2 cellular contexts compared by ENCODE assay signal in genomic region chr7:151132461-151133205, GRCh38.
TF ChIP-seq lines count a peak whose summit lies in the region.

No MANE protein-coding gene starts in this region.

TF ChIP-seq in HepG2, 621 proteins besides CTCF, POLR2A, EP300 and RAD21:
- TF ChIP-seq LBX2 (CRISPR knock-in tag; IDR thresholded peaks at IDR 0.05; ENCODE audit: borderline replicate concordance), result no peak
- TF ChIP-seq NR0B2 (CRISPR knock-in tag; IDR thresholded peaks at IDR 0.05), result no peak
- TF ChIP-seq ZMYM4 (CRISPR knock-in tag; IDR thresholded peaks at IDR 0.05), result no peak
- TF ChIP-seq PAXIP1 (CRISPR knock-in tag; conservative IDR thresholded peaks at IDR 0.05), result no peak
- TF ChIP-seq MXD4 (CRISPR knock-in tag; IDR thresholded peaks at IDR 0.05), result no peak
- TF ChIP-seq RFXANK (CRISPR knock-in tag; IDR thresholded peaks at IDR 0.05), result no peak
- TF ChIP-seq ZNF639 (CRISPR knock-in tag; conservative IDR thresholded peaks at IDR 0.05), result no peak
- TF ChIP-seq, protein P1, sequence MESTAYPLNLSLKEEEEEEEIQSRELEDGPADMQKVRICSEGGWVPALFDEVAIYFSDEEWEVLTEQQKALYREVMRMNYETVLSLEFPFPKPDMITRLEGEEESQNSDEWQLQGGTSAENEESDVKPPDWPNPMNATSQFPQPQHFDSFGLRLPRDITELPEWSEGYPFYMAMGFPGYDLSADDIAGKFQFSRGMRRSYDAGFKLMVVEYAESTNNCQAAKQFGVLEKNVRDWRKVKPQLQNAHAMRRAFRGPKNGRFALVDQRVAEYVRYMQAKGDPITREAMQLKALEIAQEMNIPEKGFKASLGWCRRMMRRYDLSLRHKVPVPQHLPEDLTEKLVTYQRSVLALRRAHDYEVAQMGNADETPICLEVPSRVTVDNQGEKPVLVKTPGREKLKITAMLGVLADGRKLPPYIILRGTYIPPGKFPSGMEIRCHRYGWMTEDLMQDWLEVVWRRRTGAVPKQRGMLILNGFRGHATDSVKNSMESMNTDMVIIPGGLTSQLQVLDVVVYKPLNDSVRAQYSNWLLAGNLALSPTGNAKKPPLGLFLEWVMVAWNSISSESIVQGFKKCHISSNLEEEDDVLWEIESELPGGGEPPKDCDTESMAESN (CRISPR knock-in tag; conservative IDR thresholded peaks at IDR 0.05), result no peak
- TF ChIP-seq PHF5A (CRISPR knock-in tag; IDR thresholded peaks at IDR 0.05; ENCODE audit: low read depth, unreplicated experiment), result no peak
- no peak for TF ChIP-seq SMARCC2 (IDR thresholded peaks at IDR 0.05)
- TF ChIP-seq ZNF563 (CRISPR knock-in tag; IDR thresholded peaks at IDR 0.05), result no peak

TF ChIP-seq in GM23338, 12 proteins besides CTCF, POLR2A, EP300 and RAD21:
- TF ChIP-seq JUNB (IDR thresholded peaks at IDR 0.05; ENCODE audit: unreplicated experiment) (no peak), STAT1 (IDR thresholded peaks at IDR 0.05; ENCODE audit: unreplicated experiment) (no peak), NANOG (IDR thresholded peaks at IDR 0.05; ENCODE audit: borderline replicate concordance) (no peak), EZH2phosphoT487 (IDR thresholded peaks at IDR 0.05; ENCODE audit: unreplicated experiment) (no peak), ZNF331 (CRISPR knock-in tag; IDR thresholded peaks at IDR 0.05; ENCODE audit: low read depth) (no peak), CREB1 (CRISPR knock-in tag; IDR thresholded peaks at IDR 0.05; ENCODE audit: low read depth) (no peak), ZNF462 (CRISPR knock-in tag; IDR thresholded peaks at IDR 0.05) (no peak), EZH2 (IDR thresholded peaks at IDR 0.05; ENCODE audit: low read depth, unreplicated experiment) (no peak), ZNF114 (CRISPR knock-in tag; IDR thresholded peaks at IDR 0.05) (no peak), REST (IDR thresholded peaks at IDR 0.05; ENCODE audit: unreplicated experiment) (no peak)
- TF ChIP-seq, protein P2, sequence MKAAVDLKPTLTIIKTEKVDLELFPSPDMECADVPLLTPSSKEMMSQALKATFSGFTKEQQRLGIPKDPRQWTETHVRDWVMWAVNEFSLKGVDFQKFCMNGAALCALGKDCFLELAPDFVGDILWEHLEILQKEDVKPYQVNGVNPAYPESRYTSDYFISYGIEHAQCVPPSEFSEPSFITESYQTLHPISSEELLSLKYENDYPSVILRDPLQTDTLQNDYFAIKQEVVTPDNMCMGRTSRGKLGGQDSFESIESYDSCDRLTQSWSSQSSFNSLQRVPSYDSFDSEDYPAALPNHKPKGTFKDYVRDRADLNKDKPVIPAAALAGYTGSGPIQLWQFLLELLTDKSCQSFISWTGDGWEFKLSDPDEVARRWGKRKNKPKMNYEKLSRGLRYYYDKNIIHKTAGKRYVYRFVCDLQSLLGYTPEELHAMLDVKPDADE (IDR thresholded peaks at IDR 0.05), result no peak
